Comparison of ENCODE assay signal across 9 cellular contexts in the genomic region with DNA sequence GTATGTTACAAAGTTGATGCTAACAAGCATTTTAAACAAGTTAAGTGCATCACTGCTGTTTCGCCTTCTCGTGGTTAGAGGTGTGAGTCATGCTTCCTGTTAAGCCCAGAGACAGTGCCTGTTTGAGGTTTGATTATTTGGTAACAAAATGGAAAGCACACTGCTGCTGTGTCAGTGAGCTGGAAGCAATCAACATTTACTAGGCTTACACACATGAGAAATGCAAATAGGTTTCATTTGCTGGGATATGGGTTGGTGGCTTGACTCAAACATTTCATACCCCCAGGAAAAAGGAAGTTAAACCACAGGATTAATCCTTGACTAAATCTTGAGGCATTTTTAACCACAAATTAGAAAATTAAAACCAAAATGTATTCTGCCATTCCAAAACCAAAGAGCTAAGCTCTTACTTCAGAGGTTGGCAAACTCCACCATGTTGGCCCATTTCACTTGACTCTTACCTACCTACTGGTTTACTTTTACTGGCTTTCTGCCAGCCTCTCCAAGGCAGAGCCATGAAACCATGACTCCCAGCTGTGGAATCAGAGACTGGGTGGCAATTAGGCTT.
DNase-seq lines count a peak whose midpoint lies in the region; ATAC-seq and TF ChIP-seq lines count a peak whose summit lies in the region.
"Had no signal": no experiment of that assay in that cellular context is flagged by ENCODE, and none has a peak within 500 bp of the region (broad histone marks: within the 10 kb centered on the region; RNA-seq: fewer than 3 reads in every experiment).

No MANE protein-coding gene starts in this region.

- POLR2A ChIA-PET in T-cell (lab: Charles Lee) (no interaction called here), MCF 10A (lab: Yijun Ruan, JAX) (interaction anchor here (0.5 to 1.8 kb wide), 8 partner anchors 9 to 543 kb away, joined by 3 to 4 read pairs (median 4); a partner anchor contains a TSS)

- H3K4me1 ChIP-seq in thyroid gland: no peaks in the 10 kb centered on the region

- H3K9me3 Mint-ChIP-seq in T-cell (no peaks in the 10 kb centered on the region), MCF 10A (ENCODE audit: unreplicated experiment) (no peaks in the 10 kb centered on the region)
- no peaks in the 10 kb centered on the region for H3K9me3 Mint-ChIP-seq in natural killer cell treated with Interleukin-12 subunit alpha and Interleukin-12 subunit beta and Interleukin-15 and Interleukin-18, amount 100 ng/mL, for 72 hours

- CTCF ChIA-PET in T-cell (lab: Charles Lee) (no interaction called here), MCF 10A (lab: Yijun Ruan, JAX) (interaction anchor here (0.7 to 1.2 kb wide), 2 partner anchors 14 to 32 kb away, joined by 3 to 4 read pairs; no protein-coding TSS in a partner anchor)

- no peaks in the 10 kb centered on the region for H3K27me3 Mint-ChIP-seq in T-cell
- H3K27me3 Mint-ChIP-seq in MCF 10A (ENCODE audit: insufficient read depth, unreplicated experiment): no peaks in the 10 kb centered on the region
- H3K27me3 Mint-ChIP-seq in natural killer cell treated with Interleukin-12 subunit alpha and Interleukin-12 subunit beta and Interleukin-15 and Interleukin-18, amount 100 ng/mL, for 72 hours: no peaks in the 10 kb centered on the region

- BruUV-seq in MCF 10A (replicated peaks; lab: Mats Ljungman, UMichigan): no TSS peak

- no peak overlapping the region for H3K27ac ChIP-seq in thyroid gland

- H3K27ac Mint-ChIP-seq in T-cell (peak overlapping the region; percentile 83 to 92), MCF 10A (ENCODE audit: low read depth, unreplicated experiment) (peak overlapping the region; percentile 69)
- H3K27ac Mint-ChIP-seq in natural killer cell treated with Interleukin-12 subunit alpha and Interleukin-12 subunit beta and Interleukin-15 and Interleukin-18, amount 100 ng/mL, for 72 hours: peak overlapping the region; percentile 71 to 86

- no peaks in the 10 kb centered on the region for H3K27me3 ChIP-seq in thyroid gland
- H3K27me3 ChIP-seq: adrenal gland had no signal

- H3K4me3 Mint-ChIP-seq in T-cell (no peak overlapping the region), MCF 10A (ENCODE audit: unreplicated experiment) (peak overlapping the region; percentile 22)
- peak overlapping the region; percentile 75 for H3K4me3 Mint-ChIP-seq in natural killer cell treated with Interleukin-12 subunit alpha and Interleukin-12 subunit beta and Interleukin-15 and Interleukin-18, amount 100 ng/mL, for 72 hours

- H3K4me1 Mint-ChIP-seq in T-cell (peaks cover 8 to 28% (median 18%) of the 10 kb centered on the region in 3 donors), MCF 10A (ENCODE audit: insufficient read depth, unreplicated experiment) (peaks cover 29% of the 10 kb centered on the region)
- peaks cover 29 to 31% of the 10 kb centered on the region in 2 donors for H3K4me1 Mint-ChIP-seq in natural killer cell treated with Interleukin-12 subunit alpha and Interleukin-12 subunit beta and Interleukin-15 and Interleukin-18, amount 100 ng/mL, for 72 hours (ENCODE audit: low read depth in 2 of 2)

- peak; percentile 99 for ATAC-seq in GM21825 (IDR thresholded peaks at IDR 0.05; ENCODE audit: unreplicated experiment)
- ATAC-seq in T-cell (replicated peaks in 1 of 4): peak; percentile 90 to 99 (median 94)
- ATAC-seq in natural killer cell treated with Interleukin-12 subunit alpha and Interleukin-12 subunit beta and Interleukin-15 and Interleukin-18, amount 100 ng/mL, for 72 hours: peak; percentile 95 to 96

- no peak for TF ChIP-seq POLR2A in thyroid gland (IDR thresholded peaks at IDR 0.05)

- H3K36me3 ChIP-seq in thyroid gland: no peaks in the 10 kb centered on the region
- H3K36me3 ChIP-seq: adrenal gland had no signal

- TF ChIP-seq CTCF in MCF 10A (IDR thresholded peaks at IDR 0.05; ENCODE audit: unreplicated experiment) (no peak), thyroid gland (IDR thresholded peaks at IDR 0.05) (no peak)

- no peaks in the 10 kb centered on the region for H3K9me3 ChIP-seq in thyroid gland
- H3K9me3 ChIP-seq: adrenal gland had no signal

- intact Hi-C loops in MCF 10A (cut with micrococcal nuclease) (loop anchor here (2.0 kb wide), 1 partner anchor 139 kb away; a partner anchor contains a TSS), thyroid gland (cut with DNase I) (no loop called here)

- peak; percentile 94 for DNase-seq in EL
- peak; percentile 79 for DNase-seq in Kasumi-1 (lab: John Stamatoyannopoulos, UW)
- peak in 33 of 34 experiments; percentile 2 to 57 (median 30) for DNase-seq in T-cell
- peak; percentile 94 for DNase-seq in MCF 10A (ENCODE audit: unreplicated experiment)
- peak; percentile 86 for DNase-seq in natural killer cell treated with Interleukin-12 subunit alpha and Interleukin-12 subunit beta and Interleukin-15 and Interleukin-18, amount 100 ng/mL, for 72 hours (ENCODE audit: low spot score)
- DNase-seq in thyroid gland: no peak
- no peak for DNase-seq in GM19238 (ENCODE audit: insufficient read length, low spot score)

- H3K4me3 ChIP-seq in thyroid gland (replicated peaks in 1 of 3): no peak overlapping the region
- H3K4me3 ChIP-seq: adrenal gland had no signal

- 52 to 63% methylated on average over 2 of the region's 2 CpGs for WGBS in thyroid gland, 2 donors

- H3K36me3 Mint-ChIP-seq in T-cell (no peaks in the 10 kb centered on the region), MCF 10A (ENCODE audit: insufficient read depth, unreplicated experiment) (no peaks in the 10 kb centered on the region)
- no peaks in the 10 kb centered on the region for H3K36me3 Mint-ChIP-seq in natural killer cell treated with Interleukin-12 subunit alpha and Interleukin-12 subunit beta and Interleukin-15 and Interleukin-18, amount 100 ng/mL, for 72 hours

Comparison
In these comparisons a context has a peak if more than half of its experiments do, and no peak if none do; other contexts are left out.
1. DNase-seq: peak in EL (single experiment), Kasumi-1 (2 of 2), T-cell (33 of 34), MCF 10A (single experiment) and natural killer cell treated with Interleukin-12 subunit alpha and Interleukin-12 subunit beta and Interleukin-15 and Interleukin-18, amount 100 ng/mL, for 72 hours (single experiment); none in thyroid gland (0 of 2) and GM19238 (single experiment).
2. H3K4me3 Mint-ChIP-seq: peak in MCF 10A (single experiment) and natural killer cell treated with Interleukin-12 subunit alpha and Interleukin-12 subunit beta and Interleukin-15 and Interleukin-18, amount 100 ng/mL, for 72 hours (single experiment); none in T-cell (0 of 3).
3. Peak in every context shown above with its lines, with median percentiles within 50 percentile points of each other: ATAC-seq and H3K27ac Mint-ChIP-seq.